ENCODE assay signal across 15 cellular contexts in the genomic region with DNA sequence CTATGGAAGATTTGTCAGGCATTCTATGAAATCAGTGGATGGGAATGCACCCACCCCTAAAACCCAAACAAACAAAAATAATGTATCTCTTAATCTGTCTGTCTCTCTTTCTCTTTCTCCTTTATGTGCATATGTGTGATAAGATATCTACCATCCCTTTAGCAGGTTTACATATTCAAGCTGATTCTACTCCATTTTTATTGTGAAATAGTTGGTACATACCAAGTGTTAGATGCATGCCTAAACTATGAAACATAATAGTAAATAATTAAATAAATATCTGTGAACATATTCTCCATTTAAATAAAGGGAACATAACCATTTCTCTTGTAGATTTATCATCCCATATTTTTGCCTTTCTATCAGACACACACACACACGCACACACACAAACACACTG.
A peak's percentile ranks its signal among the peaks of the same experiment; 100 is the strongest.
DNase-seq lines count a peak whose midpoint lies in the region; ATAC-seq and TF ChIP-seq lines count a peak whose summit lies in the region.
"Had no signal": no experiment of that assay in that cellular context is flagged by ENCODE, and none has a peak within 500 bp of the region (broad histone marks: within the 10 kb centered on the region; RNA-seq: fewer than 3 reads in every experiment).

No MANE protein-coding gene starts in this region.

- H3K9ac ChIP-seq in adipocyte (ENCODE audit: low read length), result no peak overlapping the region
- H3K9ac ChIP-seq: BLaER1 treated with 17β-estradiol and CSF1 and Interleukin-3, amounts not matched to agents 10 nM and 100 nM had no signal

- ATAC-seq in GM21528 (IDR thresholded peaks at IDR 0.05; ENCODE audit: low FRiP score, unreplicated experiment) (no peak), HG03442 (IDR thresholded peaks at IDR 0.05; ENCODE audit: unreplicated experiment) (no peak)
- ATAC-seq: GM12878 had no signal

- no peaks in the 10 kb centered on the region for H3K9me3 ChIP-seq in adipocyte (ENCODE audit: control insufficient read depth, low read length)

- H3K4me1 ChIP-seq in adipocyte (ENCODE audit: control insufficient read depth, insufficient read depth, low read length), result peaks cover 8% of the 10 kb centered on the region

- DNase-seq in ELR (ENCODE audit: low read depth) (peak; percentile 41), adipocyte (ENCODE audit: low read depth) (peak; percentile 42), choroid plexus epithelial cell (ENCODE audit: low read depth) (peak; percentile 58), fibroblast of pulmonary artery (ENCODE audit: low read depth) (peak; percentile 30), GDM1 (lab: John Stamatoyannopoulos, UW) (no peak), HK-2 (ENCODE audit: unreplicated experiment) (no peak)
- DNase-seq: 8988T; CD4-positive, CD25-positive, alpha-beta regulatory T cell; DMS53; GOT3; H9 had no signal

- H3K36me3 ChIP-seq in adipocyte (ENCODE audit: control insufficient read depth, insufficient read depth, low read length, severe bottlenecking), result no peaks in the 10 kb centered on the region
- H3K36me3 ChIP-seq: BLaER1 treated with 17β-estradiol and CSF1 and Interleukin-3, amounts not matched to agents 10 nM and 100 nM had no signal

- no peaks in the 10 kb centered on the region for H3K27me3 ChIP-seq in adipocyte (replicated peaks; ENCODE audit: control insufficient read depth, insufficient read depth, low read length)
- H3K27me3 ChIP-seq: BLaER1 treated with 17β-estradiol and CSF1 and Interleukin-3, amounts not matched to agents 10 nM and 100 nM had no signal

- TF ChIP-seq CTCF in choroid plexus epithelial cell (conservative IDR thresholded peaks at IDR 0.05; ENCODE audit: low read depth, low read length) (no peak), fibroblast of pulmonary artery (IDR thresholded peaks at IDR 0.05; ENCODE audit: low read length, missing control alignments) (no peak)

- H3K4me3 ChIP-seq in adipocyte (ENCODE audit: low read length) (no peak overlapping the region), choroid plexus epithelial cell (ENCODE audit: low read depth, low read length) (no peak overlapping the region), fibroblast of pulmonary artery (replicated peaks; ENCODE audit: low read depth, low read length) (no peak overlapping the region)
- H3K4me3 ChIP-seq: BLaER1 treated with 17β-estradiol and CSF1 and Interleukin-3, amounts not matched to agents 10 nM and 100 nM; GM12878 had no signal

Comparison
In these comparisons a context has a peak if more than half of its experiments do, and no peak if none do; other contexts are left out.
1. DNase-seq: peak in ELR (single experiment), adipocyte (single experiment), choroid plexus epithelial cell (single experiment) and fibroblast of pulmonary artery (single experiment); none in GDM1 (single experiment) and HK-2 (single experiment).